ENCODE assay signal across 3 cellular contexts in genomic region chr5:133269707-133270106, GRCh38.
"Had no signal": no experiment of that assay in that cellular context is flagged by ENCODE, and none has a peak within 500 bp of the region (broad histone marks: within the 10 kb centered on the region; RNA-seq: fewer than 3 reads in every experiment).

No MANE protein-coding gene starts in this region.

- DNase-seq: H9, HCEC 1CT, IMR-90 had no signal
